ENCODE assay signal across 1 cellular context in the genomic region with DNA sequence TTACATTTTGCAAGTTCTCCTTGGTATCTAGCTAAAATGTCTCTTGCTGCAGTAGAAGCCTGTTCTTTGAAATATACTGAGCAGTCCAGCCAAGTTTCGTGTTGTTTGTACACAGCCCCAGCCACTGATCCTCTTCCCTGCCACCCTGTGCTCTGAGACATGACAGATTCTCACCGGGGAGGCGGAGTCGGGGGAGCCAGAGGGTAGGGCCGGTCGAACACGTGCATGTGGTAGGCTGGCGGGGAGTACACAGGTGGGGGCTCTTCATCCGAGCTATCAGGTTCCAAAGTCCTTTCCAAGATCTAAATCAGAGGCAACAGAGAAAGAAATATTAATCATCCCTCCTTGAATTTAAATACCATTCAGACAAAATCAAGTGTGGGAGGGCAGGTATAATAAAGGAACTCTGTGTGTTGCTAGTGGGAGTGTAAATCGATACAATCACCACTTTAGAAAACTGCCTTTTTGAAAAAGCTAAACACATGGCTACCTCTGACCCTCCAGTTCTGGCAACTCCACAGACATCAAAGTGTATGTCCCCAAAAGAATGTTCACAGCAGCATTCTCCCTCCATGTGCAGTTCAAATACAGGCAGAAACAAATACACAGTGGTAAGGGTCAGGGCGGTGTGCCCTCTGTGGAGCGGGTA.
TF ChIP-seq lines count a peak whose summit lies in the region.

No MANE protein-coding gene starts in this region.

TF ChIP-seq in HepG2, 621 proteins besides CTCF, POLR2A, EP300 and RAD21 (continued from another document and continues in another):
- TF ChIP-seq PITX1 (CRISPR knock-in tag; IDR thresholded peaks at IDR 0.05) = 0 out of 2 replicates have a peak, but pooled peaks have one; percentile 32
- TF ChIP-seq RBM22 (optimal IDR thresholded peaks at IDR 0.05; ENCODE audit: low read length) = no peak
- peak; percentile 37; the same call in 1 of the 2 replicates for TF ChIP-seq JUNB (CRISPR knock-in tag; IDR thresholded peaks at IDR 0.05; ENCODE audit: borderline replicate concordance)
- TF ChIP-seq, protein P1, sequence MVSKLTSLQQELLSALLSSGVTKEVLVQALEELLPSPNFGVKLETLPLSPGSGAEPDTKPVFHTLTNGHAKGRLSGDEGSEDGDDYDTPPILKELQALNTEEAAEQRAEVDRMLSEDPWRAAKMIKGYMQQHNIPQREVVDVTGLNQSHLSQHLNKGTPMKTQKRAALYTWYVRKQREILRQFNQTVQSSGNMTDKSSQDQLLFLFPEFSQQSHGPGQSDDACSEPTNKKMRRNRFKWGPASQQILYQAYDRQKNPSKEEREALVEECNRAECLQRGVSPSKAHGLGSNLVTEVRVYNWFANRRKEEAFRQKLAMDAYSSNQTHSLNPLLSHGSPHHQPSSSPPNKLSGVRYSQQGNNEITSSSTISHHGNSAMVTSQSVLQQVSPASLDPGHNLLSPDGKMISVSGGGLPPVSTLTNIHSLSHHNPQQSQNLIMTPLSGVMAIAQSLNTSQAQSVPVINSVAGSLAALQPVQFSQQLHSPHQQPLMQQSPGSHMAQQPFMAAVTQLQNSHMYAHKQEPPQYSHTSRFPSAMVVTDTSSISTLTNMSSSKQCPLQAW (CRISPR knock-in tag; IDR thresholded peaks at IDR 0.05) = peak; percentile 65
- TF ChIP-seq TOPORS (CRISPR knock-in tag; IDR thresholded peaks at IDR 0.05) = no peak
- TF ChIP-seq, protein P2, sequence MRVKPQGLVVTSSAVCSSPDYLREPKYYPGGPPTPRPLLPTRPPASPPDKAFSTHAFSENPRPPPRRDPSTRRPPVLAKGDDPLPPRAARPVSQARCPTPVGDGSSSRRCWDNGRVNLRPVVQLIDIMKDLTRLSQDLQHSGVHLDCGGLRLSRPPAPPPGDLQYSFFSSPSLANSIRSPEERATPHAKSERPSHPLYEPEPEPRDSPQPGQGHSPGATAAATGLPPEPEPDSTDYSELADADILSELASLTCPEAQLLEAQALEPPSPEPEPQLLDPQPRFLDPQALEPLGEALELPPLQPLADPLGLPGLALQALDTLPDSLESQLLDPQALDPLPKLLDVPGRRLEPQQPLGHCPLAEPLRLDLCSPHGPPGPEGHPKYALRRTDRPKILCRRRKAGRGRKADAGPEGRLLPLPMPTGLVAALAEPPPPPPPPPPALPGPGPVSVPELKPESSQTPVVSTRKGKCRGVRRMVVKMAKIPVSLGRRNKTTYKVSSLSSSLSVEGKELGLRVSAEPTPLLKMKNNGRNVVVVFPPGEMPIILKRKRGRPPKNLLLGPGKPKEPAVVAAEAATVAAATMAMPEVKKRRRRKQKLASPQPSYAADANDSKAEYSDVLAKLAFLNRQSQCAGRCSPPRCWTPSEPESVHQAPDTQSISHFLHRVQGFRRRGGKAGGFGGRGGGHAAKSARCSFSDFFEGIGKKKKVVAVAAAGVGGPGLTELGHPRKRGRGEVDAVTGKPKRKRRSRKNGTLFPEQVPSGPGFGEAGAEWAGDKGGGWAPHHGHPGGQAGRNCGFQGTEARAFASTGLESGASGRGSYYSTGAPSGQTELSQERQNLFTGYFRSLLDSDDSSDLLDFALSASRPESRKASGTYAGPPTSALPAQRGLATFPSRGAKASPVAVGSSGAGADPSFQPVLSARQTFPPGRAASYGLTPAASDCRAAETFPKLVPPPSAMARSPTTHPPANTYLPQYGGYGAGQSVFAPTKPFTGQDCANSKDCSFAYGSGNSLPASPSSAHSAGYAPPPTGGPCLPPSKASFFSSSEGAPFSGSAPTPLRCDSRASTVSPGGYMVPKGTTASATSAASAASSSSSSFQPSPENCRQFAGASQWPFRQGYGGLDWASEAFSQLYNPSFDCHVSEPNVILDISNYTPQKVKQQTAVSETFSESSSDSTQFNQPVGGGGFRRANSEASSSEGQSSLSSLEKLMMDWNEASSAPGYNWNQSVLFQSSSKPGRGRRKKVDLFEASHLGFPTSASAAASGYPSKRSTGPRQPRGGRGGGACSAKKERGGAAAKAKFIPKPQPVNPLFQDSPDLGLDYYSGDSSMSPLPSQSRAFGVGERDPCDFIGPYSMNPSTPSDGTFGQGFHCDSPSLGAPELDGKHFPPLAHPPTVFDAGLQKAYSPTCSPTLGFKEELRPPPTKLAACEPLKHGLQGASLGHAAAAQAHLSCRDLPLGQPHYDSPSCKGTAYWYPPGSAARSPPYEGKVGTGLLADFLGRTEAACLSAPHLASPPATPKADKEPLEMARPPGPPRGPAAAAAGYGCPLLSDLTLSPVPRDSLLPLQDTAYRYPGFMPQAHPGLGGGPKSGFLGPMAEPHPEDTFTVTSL (CRISPR knock-in tag; IDR thresholded peaks at IDR 0.05; ENCODE audit: borderline replicate concordance) = 0 out of 2 replicates have a peak, but pooled peaks have one; percentile 15
- peak; percentile 73 for TF ChIP-seq GATAD2A (CRISPR knock-in tag; IDR thresholded peaks at IDR 0.05)
- TF ChIP-seq BHLHE40 (IDR thresholded peaks at IDR 0.05; ENCODE audit: low read length) = peak; percentile 91
- peak; percentile 39 for TF ChIP-seq TEAD3 (CRISPR knock-in tag; optimal IDR thresholded peaks at IDR 0.05; ENCODE audit: borderline replicate concordance)
- 0 out of 2 replicates have a peak, but pooled peaks have one; percentile 20 for TF ChIP-seq SMYD3 (CRISPR knock-in tag; IDR thresholded peaks at IDR 0.05)
- TF ChIP-seq, protein P3, sequence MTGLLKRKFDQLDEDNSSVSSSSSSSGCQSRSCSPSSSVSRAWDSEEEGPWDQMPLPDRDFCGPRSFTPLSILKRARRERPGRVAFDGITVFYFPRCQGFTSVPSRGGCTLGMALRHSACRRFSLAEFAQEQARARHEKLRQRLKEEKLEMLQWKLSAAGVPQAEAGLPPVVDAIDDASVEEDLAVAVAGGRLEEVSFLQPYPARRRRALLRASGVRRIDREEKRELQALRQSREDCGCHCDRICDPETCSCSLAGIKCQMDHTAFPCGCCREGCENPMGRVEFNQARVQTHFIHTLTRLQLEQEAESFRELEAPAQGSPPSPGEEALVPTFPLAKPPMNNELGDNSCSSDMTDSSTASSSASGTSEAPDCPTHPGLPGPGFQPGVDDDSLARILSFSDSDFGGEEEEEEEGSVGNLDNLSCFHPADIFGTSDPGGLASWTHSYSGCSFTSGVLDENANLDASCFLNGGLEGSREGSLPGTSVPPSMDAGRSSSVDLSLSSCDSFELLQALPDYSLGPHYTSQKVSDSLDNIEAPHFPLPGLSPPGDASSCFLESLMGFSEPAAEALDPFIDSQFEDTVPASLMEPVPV (CRISPR knock-in tag; IDR thresholded peaks at IDR 0.05) = no peak
- TF ChIP-seq ZNF230 (CRISPR knock-in tag; IDR thresholded peaks at IDR 0.05) = no peak
- TF ChIP-seq ESRRA (CRISPR knock-in tag; IDR thresholded peaks at IDR 0.05; ENCODE audit: low read depth) = no peak
- TF ChIP-seq, protein P4, sequence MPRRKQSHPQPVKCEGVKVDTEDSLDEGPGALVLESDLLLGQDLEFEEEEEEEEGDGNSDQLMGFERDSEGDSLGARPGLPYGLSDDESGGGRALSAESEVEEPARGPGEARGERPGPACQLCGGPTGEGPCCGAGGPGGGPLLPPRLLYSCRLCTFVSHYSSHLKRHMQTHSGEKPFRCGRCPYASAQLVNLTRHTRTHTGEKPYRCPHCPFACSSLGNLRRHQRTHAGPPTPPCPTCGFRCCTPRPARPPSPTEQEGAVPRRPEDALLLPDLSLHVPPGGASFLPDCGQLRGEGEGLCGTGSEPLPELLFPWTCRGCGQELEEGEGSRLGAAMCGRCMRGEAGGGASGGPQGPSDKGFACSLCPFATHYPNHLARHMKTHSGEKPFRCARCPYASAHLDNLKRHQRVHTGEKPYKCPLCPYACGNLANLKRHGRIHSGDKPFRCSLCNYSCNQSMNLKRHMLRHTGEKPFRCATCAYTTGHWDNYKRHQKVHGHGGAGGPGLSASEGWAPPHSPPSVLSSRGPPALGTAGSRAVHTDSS (CRISPR knock-in tag; conservative IDR thresholded peaks at IDR 0.05) = no peak
- TF ChIP-seq, protein P5, sequence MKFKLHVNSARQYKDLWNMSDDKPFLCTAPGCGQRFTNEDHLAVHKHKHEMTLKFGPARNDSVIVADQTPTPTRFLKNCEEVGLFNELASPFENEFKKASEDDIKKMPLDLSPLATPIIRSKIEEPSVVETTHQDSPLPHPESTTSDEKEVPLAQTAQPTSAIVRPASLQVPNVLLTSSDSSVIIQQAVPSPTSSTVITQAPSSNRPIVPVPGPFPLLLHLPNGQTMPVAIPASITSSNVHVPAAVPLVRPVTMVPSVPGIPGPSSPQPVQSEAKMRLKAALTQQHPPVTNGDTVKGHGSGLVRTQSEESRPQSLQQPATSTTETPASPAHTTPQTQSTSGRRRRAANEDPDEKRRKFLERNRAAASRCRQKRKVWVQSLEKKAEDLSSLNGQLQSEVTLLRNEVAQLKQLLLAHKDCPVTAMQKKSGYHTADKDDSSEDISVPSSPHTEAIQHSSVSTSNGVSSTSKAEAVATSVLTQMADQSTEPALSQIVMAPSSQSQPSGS (CRISPR knock-in tag; IDR thresholded peaks at IDR 0.05) = no peak
- TF ChIP-seq, protein P6, sequence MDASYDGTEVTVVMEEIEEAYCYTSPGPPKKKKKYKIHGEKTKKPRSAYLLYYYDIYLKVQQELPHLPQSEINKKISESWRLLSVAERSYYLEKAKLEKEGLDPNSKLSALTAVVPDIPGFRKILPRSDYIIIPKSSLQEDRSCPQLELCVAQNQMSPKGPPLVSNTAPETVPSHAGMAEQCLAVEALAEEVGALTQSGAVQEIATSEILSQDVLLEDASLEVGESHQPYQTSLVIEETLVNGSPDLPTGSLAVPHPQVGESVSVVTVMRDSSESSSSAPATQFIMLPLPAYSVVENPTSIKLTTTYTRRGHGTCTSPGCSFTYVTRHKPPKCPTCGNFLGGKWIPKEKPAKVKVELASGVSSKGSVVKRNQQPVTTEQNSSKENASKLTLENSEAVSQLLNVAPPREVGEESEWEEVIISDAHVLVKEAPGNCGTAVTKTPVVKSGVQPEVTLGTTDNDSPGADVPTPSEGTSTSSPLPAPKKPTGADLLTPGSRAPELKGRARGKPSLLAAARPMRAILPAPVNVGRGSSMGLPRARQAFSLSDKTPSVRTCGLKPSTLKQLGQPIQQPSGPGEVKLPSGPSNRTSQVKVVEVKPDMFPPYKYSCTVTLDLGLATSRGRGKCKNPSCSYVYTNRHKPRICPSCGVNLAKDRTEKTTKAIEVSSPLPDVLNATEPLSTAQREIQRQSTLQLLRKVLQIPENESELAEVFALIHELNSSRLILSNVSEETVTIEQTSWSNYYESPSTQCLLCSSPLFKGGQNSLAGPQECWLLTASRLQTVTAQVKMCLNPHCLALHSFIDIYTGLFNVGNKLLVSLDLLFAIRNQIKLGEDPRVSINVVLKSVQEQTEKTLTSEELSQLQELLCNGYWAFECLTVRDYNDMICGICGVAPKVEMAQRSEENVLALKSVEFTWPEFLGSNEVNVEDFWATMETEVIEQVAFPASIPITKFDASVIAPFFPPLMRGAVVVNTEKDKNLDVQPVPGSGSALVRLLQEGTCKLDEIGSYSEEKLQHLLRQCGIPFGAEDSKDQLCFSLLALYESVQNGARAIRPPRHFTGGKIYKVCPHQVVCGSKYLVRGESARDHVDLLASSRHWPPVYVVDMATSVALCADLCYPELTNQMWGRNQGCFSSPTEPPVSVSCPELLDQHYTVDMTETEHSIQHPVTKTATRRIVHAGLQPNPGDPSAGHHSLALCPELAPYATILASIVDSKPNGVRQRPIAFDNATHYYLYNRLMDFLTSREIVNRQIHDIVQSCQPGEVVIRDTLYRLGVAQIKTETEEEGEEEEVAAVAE (CRISPR knock-in tag; IDR thresholded peaks at IDR 0.05; ENCODE audit: borderline replicate concordance) = no peak
- TF ChIP-seq NCOA1 (CRISPR knock-in tag; IDR thresholded peaks at IDR 0.05) = no peak
- TF ChIP-seq ZSCAN22 (CRISPR knock-in tag; IDR thresholded peaks at IDR 0.05) = no peak
- TF ChIP-seq ARID2 (CRISPR knock-in tag; IDR thresholded peaks at IDR 0.05; ENCODE audit: borderline replicate concordance) = no peak
- TF ChIP-seq CREB1 (IDR thresholded peaks at IDR 0.05) = no peak
- TF ChIP-seq CREB1 (CRISPR knock-in tag; IDR thresholded peaks at IDR 0.05) = peak; percentile 65
- TF ChIP-seq, protein P7, sequence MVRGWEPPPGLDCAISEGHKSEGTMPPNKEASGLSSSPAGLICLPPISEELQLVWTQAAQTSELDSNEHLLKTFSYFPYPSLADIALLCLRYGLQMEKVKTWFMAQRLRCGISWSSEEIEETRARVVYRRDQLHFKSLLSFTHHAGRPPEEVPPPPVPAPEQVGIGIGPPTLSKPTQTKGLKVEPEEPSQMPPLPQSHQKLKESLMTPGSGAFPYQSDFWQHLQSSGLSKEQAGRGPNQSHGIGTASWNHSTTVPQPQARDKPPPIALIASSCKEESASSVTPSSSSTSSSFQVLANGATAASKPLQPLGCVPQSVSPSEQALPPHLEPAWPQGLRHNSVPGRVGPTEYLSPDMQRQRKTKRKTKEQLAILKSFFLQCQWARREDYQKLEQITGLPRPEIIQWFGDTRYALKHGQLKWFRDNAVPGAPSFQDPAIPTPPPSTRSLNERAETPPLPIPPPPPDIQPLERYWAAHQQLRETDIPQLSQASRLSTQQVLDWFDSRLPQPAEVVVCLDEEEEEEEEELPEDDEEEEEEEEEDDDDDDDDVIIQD (CRISPR knock-in tag; IDR thresholded peaks at IDR 0.05; ENCODE audit: low read depth) = no peak
- TF ChIP-seq GABPA (IDR thresholded peaks at IDR 0.05; ENCODE audit: low read depth, low read length) = no peak
- TF ChIP-seq GABPA (CRISPR knock-in tag; IDR thresholded peaks at IDR 0.05; ENCODE audit: low read depth) = no peak
- no peak for TF ChIP-seq ZNF883 (CRISPR knock-in tag; IDR thresholded peaks at IDR 0.05; ENCODE audit: not compliant biosample characterization)
- TF ChIP-seq ZNF777 (CRISPR knock-in tag; IDR thresholded peaks at IDR 0.05) = no peak
- TF ChIP-seq, protein P8, sequence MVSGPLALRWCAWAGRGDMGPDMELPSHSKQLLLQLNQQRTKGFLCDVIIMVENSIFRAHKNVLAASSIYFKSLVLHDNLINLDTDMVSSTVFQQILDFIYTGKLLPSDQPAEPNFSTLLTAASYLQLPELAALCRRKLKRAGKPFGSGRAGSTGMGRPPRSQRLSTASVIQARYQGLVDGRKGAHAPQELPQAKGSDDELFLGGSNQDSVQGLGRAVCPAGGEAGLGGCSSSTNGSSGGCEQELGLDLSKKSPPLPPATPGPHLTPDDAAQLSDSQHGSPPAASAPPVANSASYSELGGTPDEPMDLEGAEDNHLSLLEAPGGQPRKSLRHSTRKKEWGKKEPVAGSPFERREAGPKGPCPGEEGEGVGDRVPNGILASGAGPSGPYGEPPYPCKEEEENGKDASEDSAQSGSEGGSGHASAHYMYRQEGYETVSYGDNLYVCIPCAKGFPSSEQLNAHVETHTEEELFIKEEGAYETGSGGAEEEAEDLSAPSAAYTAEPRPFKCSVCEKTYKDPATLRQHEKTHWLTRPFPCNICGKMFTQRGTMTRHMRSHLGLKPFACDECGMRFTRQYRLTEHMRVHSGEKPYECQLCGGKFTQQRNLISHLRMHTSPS (CRISPR knock-in tag; IDR thresholded peaks at IDR 0.05; ENCODE audit: low read depth) = peak; percentile 86
- TF ChIP-seq SAFB2 (CRISPR knock-in tag; IDR thresholded peaks at IDR 0.05; ENCODE audit: borderline replicate concordance, low read depth) = no peak
- TF ChIP-seq ZNF343 (CRISPR knock-in tag; IDR thresholded peaks at IDR 0.05) = no peak
- TF ChIP-seq TMF1 (CRISPR knock-in tag; IDR thresholded peaks at IDR 0.05; ENCODE audit: low read depth) = no peak
- peak; percentile 52; the same call in 1 of the 2 replicates for TF ChIP-seq ZNF746 (CRISPR knock-in tag; IDR thresholded peaks at IDR 0.05)
- TF ChIP-seq, protein P9, sequence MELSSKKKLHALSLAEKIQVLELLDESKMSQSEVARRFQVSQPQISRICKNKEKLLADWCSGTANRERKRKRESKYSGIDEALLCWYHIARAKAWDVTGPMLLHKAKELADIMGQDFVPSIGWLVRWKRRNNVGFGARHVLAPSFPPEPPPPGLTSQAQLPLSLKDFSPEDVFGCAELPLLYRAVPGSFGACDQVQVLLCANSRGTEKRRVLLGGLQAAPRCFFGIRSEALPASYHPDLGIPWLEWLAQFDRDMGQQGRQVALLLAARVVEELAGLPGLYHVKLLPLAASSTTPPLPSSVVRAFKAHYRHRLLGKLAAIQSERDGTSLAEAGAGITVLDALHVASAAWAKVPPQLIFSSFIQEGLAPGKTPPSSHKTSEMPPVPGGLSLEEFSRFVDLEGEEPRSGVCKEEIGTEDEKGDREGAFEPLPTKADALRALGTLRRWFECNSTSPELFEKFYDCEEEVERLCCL (CRISPR knock-in tag; IDR thresholded peaks at IDR 0.05; ENCODE audit: borderline replicate concordance) = no peak
- TF ChIP-seq POLR2AphosphoS2 (IDR thresholded peaks at IDR 0.05; ENCODE audit: low read depth, low read length) = no peak
- TF ChIP-seq ETV6 (CRISPR knock-in tag; conservative IDR thresholded peaks at IDR 0.05) = no peak
